In the genomic region with DNA sequence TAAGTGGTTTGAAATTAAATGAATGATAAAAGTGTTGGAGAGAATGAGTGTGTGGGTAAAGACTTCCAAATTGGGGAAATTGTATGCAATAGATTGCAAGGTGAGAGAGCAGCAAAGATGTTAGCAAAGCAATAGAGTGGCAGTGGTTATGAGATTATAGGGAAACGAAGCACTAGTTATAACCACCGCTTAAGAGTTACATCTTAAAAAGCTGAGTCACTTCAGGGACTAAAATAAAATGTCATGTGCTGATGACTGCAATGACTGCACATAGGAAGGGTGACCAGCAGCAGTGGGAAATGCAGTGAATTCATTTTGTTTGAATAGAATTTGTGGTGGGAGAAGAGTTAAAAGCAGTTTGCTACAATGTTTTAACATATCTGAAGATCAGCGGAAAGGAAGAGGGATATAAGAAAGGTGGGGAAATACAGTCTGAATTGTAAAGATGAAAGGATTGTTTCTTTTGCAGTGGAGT, we compare ENCODE assay signal across 11 cellular contexts.
DNase-seq lines count a peak whose midpoint lies in the region; ATAC-seq and TF ChIP-seq lines count a peak whose summit lies in the region.
"Had no signal": no experiment of that assay in that cellular context is flagged by ENCODE, and none has a peak within 500 bp of the region (broad histone marks: within the 10 kb centered on the region; RNA-seq: fewer than 3 reads in every experiment).

No MANE protein-coding gene starts in this region.

- peaks cover 24% of the 10 kb centered on the region for H3K4me1 ChIP-seq in MM.1S (ENCODE audit: low read length)
- peaks cover 2% of the 10 kb centered on the region for H3K4me1 ChIP-seq in mesenchymal stem cell (ENCODE audit: control insufficient read depth, insufficient read depth, low read depth, low read length)
- no peaks in the 10 kb centered on the region for H3K4me1 ChIP-seq in body of pancreas

- H3K4me3 ChIP-seq in MM.1S (ENCODE audit: low read length) (no peak overlapping the region), mesenchymal stem cell (ENCODE audit: insufficient read depth in 1 of 2, low read depth in 1 of 2, low read length in 2 of 2) (no peak overlapping the region), body of pancreas (no peak overlapping the region)
- H3K4me3 ChIP-seq: skin epidermis had no signal

- intact Hi-C loops in body of pancreas (cut with DNase I): no loop called here

- H2BK120ac ChIP-seq in mesenchymal stem cell (ENCODE audit: low read depth, low read length): no peak overlapping the region

- no peaks in the 10 kb centered on the region for H3K9me3 ChIP-seq in MM.1S (replicated peaks; ENCODE audit: insufficient read depth, low read length)
- no peaks in the 10 kb centered on the region for H3K9me3 ChIP-seq in mesenchymal stem cell (ENCODE audit: control insufficient read depth, low read length)
- H3K9me3 ChIP-seq in body of pancreas: no peaks in the 10 kb centered on the region

- H3K23ac ChIP-seq in mesenchymal stem cell (ENCODE audit: low read length in 2 of 2): no peak overlapping the region

- no peaks in the 10 kb centered on the region for H4K20me1 ChIP-seq in MM.1S (ENCODE audit: insufficient read depth, low read length)

- no peak overlapping the region for H2BK12ac ChIP-seq in mesenchymal stem cell (ENCODE audit: low read length in 2 of 2)

- H2BK15ac ChIP-seq in mesenchymal stem cell (ENCODE audit: low read depth, poor library complexity, severe bottlenecking): no peak overlapping the region

- no peaks in the 10 kb centered on the region for H3K36me3 ChIP-seq in MM.1S (replicated peaks; ENCODE audit: insufficient read depth, low read length)
- H3K36me3 ChIP-seq in mesenchymal stem cell (ENCODE audit: control insufficient read depth in 1 of 2, insufficient read depth in 2 of 2, low read depth in 1 of 2, low read length in 2 of 2): no peaks in the 10 kb centered on the region
- no peaks in the 10 kb centered on the region for H3K36me3 ChIP-seq in body of pancreas (replicated peaks in 1 of 2; ENCODE audit: insufficient read depth in 1 of 2, low read depth in 2 of 2)

- H3K14ac ChIP-seq in mesenchymal stem cell (ENCODE audit: low read length in 2 of 2): no peak overlapping the region

- no peaks in the 10 kb centered on the region for H3K79me2 ChIP-seq in MM.1S (ENCODE audit: low read length)

- H2AFZ ChIP-seq in MM.1S (ENCODE audit: low read length) (peak overlapping the region; percentile 14; the same call in 1 of the 2 replicates), mesenchymal stem cell (ENCODE audit: low read depth, low read length) (no peak overlapping the region)

- H3K9ac ChIP-seq in MM.1S (ENCODE audit: low read length) (no peak overlapping the region), mesenchymal stem cell (ENCODE audit: low read length) (peak overlapping the region; percentile 48)

- H3K27ac ChIP-seq in MM.1S (ENCODE audit: low read length) (peak overlapping the region; percentile 21; the same call in 1 of the 2 replicates), caudate nucleus (ENCODE audit: low read depth, low read length) (peak overlapping the region; percentile 65), mesenchymal stem cell (ENCODE audit: low read length, poor library complexity, severe bottlenecking) (no peak overlapping the region), body of pancreas (no peak overlapping the region)

- no peak for TF ChIP-seq POLR2A in body of pancreas (IDR thresholded peaks at IDR 0.05)

- H2AK5ac ChIP-seq in mesenchymal stem cell (ENCODE audit: low read length, severe bottlenecking): no peak overlapping the region

- no peak for TF ChIP-seq CTCF in MM.1S (IDR thresholded peaks at IDR 0.05; ENCODE audit: low read length)
- TF ChIP-seq CTCF in body of pancreas (IDR thresholded peaks at IDR 0.05): no peak

- no peak overlapping the region for H4K91ac ChIP-seq in mesenchymal stem cell (ENCODE audit: low read length)

- no peak overlapping the region for H3K4me2 ChIP-seq in MM.1S (ENCODE audit: low read depth, low read length)
- no peak overlapping the region for H3K4me2 ChIP-seq in mesenchymal stem cell (ENCODE audit: low read length, poor library complexity, severe bottlenecking)

- 44% methylated on average over 3 of the region's 3 CpGs for WGBS in mesenchymal stem cell
- 58 to 73% methylated on average over 3 of the region's 3 CpGs for WGBS in body of pancreas, 2 donors

- H3K9me2 ChIP-seq in MM.1S (replicated peaks; ENCODE audit: insufficient read depth, low read length): no peaks in the 10 kb centered on the region

- H4K8ac ChIP-seq in mesenchymal stem cell (ENCODE audit: low read length): no peak overlapping the region

- H3K27me3 ChIP-seq in MM.1S (replicated peaks; ENCODE audit: insufficient read depth, low read length): no peaks in the 10 kb centered on the region
- H3K27me3 ChIP-seq in mesenchymal stem cell (ENCODE audit: control insufficient read depth in 1 of 2, insufficient read depth in 1 of 2, low read length in 2 of 2): no peaks in the 10 kb centered on the region
- no peaks in the 10 kb centered on the region for H3K27me3 ChIP-seq in body of pancreas

- no peak for ATAC-seq in body of pancreas

- H3K79me1 ChIP-seq in mesenchymal stem cell (replicated peaks; ENCODE audit: low read length, poor library complexity, severe bottlenecking): no peaks in the 10 kb centered on the region

- H3K18ac ChIP-seq in mesenchymal stem cell (ENCODE audit: low read depth in 1 of 2, low read length in 2 of 2): no peak overlapping the region

- no peak overlapping the region for H2BK5ac ChIP-seq in mesenchymal stem cell (ENCODE audit: low read depth, low read length, poor library complexity, severe bottlenecking)

- no peaks in the 10 kb centered on the region for H3F3A ChIP-seq in MM.1S (ENCODE audit: insufficient read depth, low read length)

- H3K4ac ChIP-seq in mesenchymal stem cell (ENCODE audit: low read depth in 1 of 2, low read length in 2 of 2): no peak overlapping the region

- peak; percentile 74 for DNase-seq in EH (ENCODE audit: low read depth)
- DNase-seq in MM.1S: peak; percentile 41
- peak in 3 of 61 donors; percentile 12 to 45 (median 17) for DNase-seq in caudate nucleus (lab: John Stamatoyannopoulos, UW)
- DNase-seq in mesenchymal stem cell: peak; percentile 70
- no peak for DNase-seq in mucosa of gallbladder (ENCODE audit: low spot score)
- no peak for DNase-seq in middle frontal gyrus (ENCODE audit: extremely low spot score, low spot score)
- no peak for DNase-seq in GM19240 (ENCODE audit: insufficient read length, low spot score)
- DNase-seq in body of pancreas: no peak
- DNase-seq: left cardiac atrium; stimulated activated naive B cell treated with anti-CD40 and anti-IgM and Interleukin-4, amounts not matched to agents 10 μg/mL and 1 μg/mL and 100 μg/mL, for 72 hours had no signal

Comparison
In these comparisons a context has a peak if more than half of its experiments do, and no peak if none do; other contexts are left out.
1. DNase-seq: peak in EH (single experiment), MM.1S (single experiment) and mesenchymal stem cell (single experiment); none in mucosa of gallbladder (single experiment), middle frontal gyrus (single experiment), GM19240 (single experiment) and body of pancreas (0 of 4).
2. H3K27ac ChIP-seq: peak in MM.1S (single experiment) and caudate nucleus (single experiment); none in mesenchymal stem cell (single experiment) and body of pancreas (0 of 4).